Comparison of ENCODE assay signal across 1 cellular context in the genomic region with DNA sequence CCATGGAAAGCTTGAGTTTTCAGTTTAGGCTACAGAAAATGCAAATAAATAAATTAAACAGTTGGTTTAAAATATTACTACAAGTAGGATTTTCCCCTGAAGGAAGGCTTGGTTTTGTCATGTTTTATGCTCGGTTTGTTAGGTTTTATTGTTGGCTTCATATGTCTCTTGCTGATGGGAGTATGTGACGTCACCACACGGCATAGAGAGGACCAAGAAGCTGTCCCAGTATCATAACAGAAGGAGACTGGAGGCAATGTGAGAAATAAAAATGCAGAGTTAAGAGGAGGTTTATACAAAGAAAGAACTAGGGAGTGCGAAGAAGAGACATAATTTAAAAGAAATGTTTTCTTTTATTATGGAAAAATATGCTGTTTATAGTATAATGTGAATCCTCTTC.
TF ChIP-seq lines count a peak whose summit lies in the region.

No MANE protein-coding gene starts in this region.

TF ChIP-seq in HepG2, 621 proteins besides CTCF, POLR2A, EP300 and RAD21 (continued from another document):
- TF ChIP-seq, protein P1, sequence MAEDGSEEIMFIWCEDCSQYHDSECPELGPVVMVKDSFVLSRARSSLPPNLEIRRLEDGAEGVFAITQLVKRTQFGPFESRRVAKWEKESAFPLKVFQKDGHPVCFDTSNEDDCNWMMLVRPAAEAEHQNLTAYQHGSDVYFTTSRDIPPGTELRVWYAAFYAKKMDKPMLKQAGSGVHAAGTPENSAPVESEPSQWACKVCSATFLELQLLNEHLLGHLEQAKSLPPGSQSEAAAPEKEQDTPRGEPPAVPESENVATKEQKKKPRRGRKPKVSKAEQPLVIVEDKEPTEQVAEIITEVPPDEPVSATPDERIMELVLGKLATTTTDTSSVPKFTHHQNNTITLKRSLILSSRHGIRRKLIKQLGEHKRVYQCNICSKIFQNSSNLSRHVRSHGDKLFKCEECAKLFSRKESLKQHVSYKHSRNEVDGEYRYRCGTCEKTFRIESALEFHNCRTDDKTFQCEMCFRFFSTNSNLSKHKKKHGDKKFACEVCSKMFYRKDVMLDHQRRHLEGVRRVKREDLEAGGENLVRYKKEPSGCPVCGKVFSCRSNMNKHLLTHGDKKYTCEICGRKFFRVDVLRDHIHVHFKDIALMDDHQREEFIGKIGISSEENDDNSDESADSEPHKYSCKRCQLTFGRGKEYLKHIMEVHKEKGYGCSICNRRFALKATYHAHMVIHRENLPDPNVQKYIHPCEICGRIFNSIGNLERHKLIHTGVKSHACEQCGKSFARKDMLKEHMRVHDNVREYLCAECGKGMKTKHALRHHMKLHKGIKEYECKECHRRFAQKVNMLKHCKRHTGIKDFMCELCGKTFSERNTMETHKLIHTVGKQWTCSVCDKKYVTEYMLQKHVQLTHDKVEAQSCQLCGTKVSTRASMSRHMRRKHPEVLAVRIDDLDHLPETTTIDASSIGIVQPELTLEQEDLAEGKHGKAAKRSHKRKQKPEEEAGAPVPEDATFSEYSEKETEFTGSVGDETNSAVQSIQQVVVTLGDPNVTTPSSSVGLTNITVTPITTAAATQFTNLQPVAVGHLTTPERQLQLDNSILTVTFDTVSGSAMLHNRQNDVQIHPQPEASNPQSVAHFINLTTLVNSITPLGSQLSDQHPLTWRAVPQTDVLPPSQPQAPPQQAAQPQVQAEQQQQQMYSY (CRISPR knock-in tag; IDR thresholded peaks at IDR 0.05) = no peak
- TF ChIP-seq CREB1 (IDR thresholded peaks at IDR 0.05) (peak; percentile 97), CREB1 (CRISPR knock-in tag; IDR thresholded peaks at IDR 0.05) (no peak), RBM39 (IDR thresholded peaks at IDR 0.05; ENCODE audit: low read depth, low read length, poor library complexity, severe bottlenecking) (no peak), ASH2L (IDR thresholded peaks at IDR 0.05; ENCODE audit: insufficient read length, low read depth, low read length) (no peak), ETV6 (CRISPR knock-in tag; conservative IDR thresholded peaks at IDR 0.05) (no peak), ZNF768 (CRISPR knock-in tag; IDR thresholded peaks at IDR 0.05) (no peak), JDP2 (CRISPR knock-in tag; IDR thresholded peaks at IDR 0.05; ENCODE audit: borderline replicate concordance) (no peak), MYNN (CRISPR knock-in tag; IDR thresholded peaks at IDR 0.05; ENCODE audit: low read depth) (no peak)
- TF ChIP-seq, protein P2, sequence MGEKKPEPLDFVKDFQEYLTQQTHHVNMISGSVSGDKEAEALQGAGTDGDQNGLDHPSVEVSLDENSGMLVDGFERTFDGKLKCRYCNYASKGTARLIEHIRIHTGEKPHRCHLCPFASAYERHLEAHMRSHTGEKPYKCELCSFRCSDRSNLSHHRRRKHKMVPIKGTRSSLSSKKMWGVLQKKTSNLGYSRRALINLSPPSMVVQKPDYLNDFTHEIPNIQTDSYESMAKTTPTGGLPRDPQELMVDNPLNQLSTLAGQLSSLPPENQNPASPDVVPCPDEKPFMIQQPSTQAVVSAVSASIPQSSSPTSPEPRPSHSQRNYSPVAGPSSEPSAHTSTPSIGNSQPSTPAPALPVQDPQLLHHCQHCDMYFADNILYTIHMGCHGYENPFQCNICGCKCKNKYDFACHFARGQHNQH (CRISPR knock-in tag; IDR thresholded peaks at IDR 0.05) = no peak
TF ChIP-seq in HepG2: peak in this region for 2.
